In genomic region chr7:151731022-151731441, GRCh38 we compare ENCODE assay signal across 27 cellular contexts.
DNase-seq lines count a peak whose midpoint lies in the region; ATAC-seq and TF ChIP-seq lines count a peak whose summit lies in the region.
"Had no signal": no experiment of that assay in that cellular context is flagged by ENCODE, and none has a peak within 500 bp of the region (broad histone marks: within the 10 kb centered on the region; RNA-seq: fewer than 3 reads in every experiment).

No MANE protein-coding gene starts in this region.

- CTCF ChIA-PET in T-cell (lab: Charles Lee) = no interaction called here

- peaks cover 7% of the 10 kb centered on the region for H3K27me3 ChIP-seq in neural progenitor cell
- H3K27me3 ChIP-seq: brain microvascular endothelial cell, upper lobe of right lung had no signal

- H3K4me1 ChIP-seq in neural progenitor cell = peaks cover 22% of the 10 kb centered on the region

- POLR2A ChIA-PET in T-cell (lab: Charles Lee) = no interaction called here

- peak overlapping the region; percentile 26 for H3K27ac ChIP-seq in neural progenitor cell
- H3K27ac ChIP-seq: brain microvascular endothelial cell, HL-60, RWPE1, upper lobe of right lung had no signal

- H2AFZ ChIP-seq in neural progenitor cell (replicated peaks) = no peak overlapping the region
- H2AFZ ChIP-seq: GM23338 had no signal

- H3K9me3 Mint-ChIP-seq in CD14-positive monocyte (no peaks in the 10 kb centered on the region), brain (no peaks in the 10 kb centered on the region), neural progenitor cell (no peaks in the 10 kb centered on the region), T-cell (no peaks in the 10 kb centered on the region)
- H3K9me3 Mint-ChIP-seq: GM23338; stimulated activated memory B cell treated with anti-CD40 and anti-IgM and Interleukin-4, amounts not matched to agents 10 μg/mL and 1 μg/mL and 100 μg/mL, for 72 hours; T-helper 2 cell treated with Interferon-gamma antibody and Interleukin-4, amounts not matched to agents 5 μg/mL and 100 μg/mL, for 36 hours had no signal

- DNase-seq in CD14-positive monocyte (ENCODE audit: low spot score) = no peak
- DNase-seq in NCI-H524 treated with DMSO at 0.1 percent for 48 hours (lab: John Stamatoyannopoulos, UW) = peak; percentile 52
- peak; percentile 73 for DNase-seq in neural progenitor cell (ENCODE audit: low spot score)
- no peak for DNase-seq in T-cell
- no peak for DNase-seq in KBM-7
- no peak for DNase-seq in GM19240 (ENCODE audit: insufficient read length, low spot score)
- DNase-seq: activated CD4-positive, alpha-beta T cell treated with anti-CD3 and anti-CD28 coated beads for 4 hours; activated CD8-positive, alpha-beta memory T cell treated with anti-CD3 and anti-CD28 coated beads for 24 hours; activated gamma-delta T cell; brain microvascular endothelial cell; CD4-positive, CD25-positive, alpha-beta regulatory T cell; DMS 273 treated with DMSO at 0.1 percent for 48 hours; Karpas-422; mammary epithelial cell; NCI-H1436; NCI-H510A treated with DMSO at 0.1 percent for 48 hours; stimulated activated CD4-positive, alpha-beta T cell treated with anti-CD3 and anti-CD28 coated beads, Interleukin-4, amount 100 ng/mL, for 24 hours; substantia nigra; upper lobe of right lung had no signal

- intact Hi-C loops in CD14-positive monocyte (cut with micrococcal nuclease) = no loop called here

- H3K36me3 Mint-ChIP-seq in CD14-positive monocyte (peaks cover 26 to 36% of the 10 kb centered on the region in 2 donors), brain (no peaks in the 10 kb centered on the region), neural progenitor cell (no peaks in the 10 kb centered on the region), T-cell (peaks cover 8% of the 10 kb centered on the region)
- H3K36me3 Mint-ChIP-seq: stimulated activated memory B cell treated with anti-CD40 and anti-IgM and Interleukin-4, amounts not matched to agents 10 μg/mL and 1 μg/mL and 100 μg/mL, for 72 hours had no signal

- no peaks in the 10 kb centered on the region for H4K20me1 ChIP-seq in neural progenitor cell (ENCODE audit: low read depth)

- peaks cover 24% of the 10 kb centered on the region for H3K4me1 Mint-ChIP-seq in CD14-positive monocyte
- H3K4me1 Mint-ChIP-seq in brain = peaks cover 81% of the 10 kb centered on the region
- H3K4me1 Mint-ChIP-seq in neural progenitor cell = peaks cover 40% of the 10 kb centered on the region
- H3K4me1 Mint-ChIP-seq in T-cell = peaks cover 5 to 17% (median 12%) of the 10 kb centered on the region in 3 donors

- no peak overlapping the region for H3K4me3 ChIP-seq in neural progenitor cell
- H3K4me3 ChIP-seq: GM23338, upper lobe of right lung had no signal

- in situ Hi-C loops in KBM-7 (cut with MboI; ENCODE audit: low pct_unique_long_range_greater_than_20kb, low sequenced_read_pairs) = no loop called here

- no peak overlapping the region for H3K9ac ChIP-seq in neural progenitor cell

- ATAC-seq in T-cell (replicated peaks in 1 of 4) (no peak), HG03565 (IDR thresholded peaks at IDR 0.05; ENCODE audit: unreplicated experiment) (no peak)
- ATAC-seq: GM23338; sciatic nerve; stimulated activated memory B cell treated with anti-CD40 and anti-IgM and Interleukin-4, amounts not matched to agents 10 μg/mL and 1 μg/mL and 100 μg/mL, for 72 hours; upper lobe of right lung had no signal

- no peaks in the 10 kb centered on the region for H3K9me3 ChIP-seq in neural progenitor cell (ENCODE audit: low read depth)
- H3K9me3 ChIP-seq: upper lobe of right lung had no signal

- TF ChIP-seq CTCF in CD14-positive monocyte (IDR thresholded peaks at IDR 0.05) (no peak), brain (conservative IDR thresholded peaks at IDR 0.05) (no peak), neural progenitor cell (IDR thresholded peaks at IDR 0.05) (no peak)

- H3K27me3 Mint-ChIP-seq in CD14-positive monocyte (ENCODE audit: low read depth in 3 of 3) (peaks cover 0 to 5% (median 2%) of the 10 kb centered on the region in 3 donors), brain (peaks cover 5% of the 10 kb centered on the region), neural progenitor cell (ENCODE audit: insufficient read depth, low read depth) (peaks cover 18% of the 10 kb centered on the region), T-cell (no peaks in the 10 kb centered on the region)
- H3K27me3 Mint-ChIP-seq: CD4-positive, CD25-positive, alpha-beta regulatory T cell; stimulated activated memory B cell treated with anti-CD40 and anti-IgM and Interleukin-4, amounts not matched to agents 10 μg/mL and 1 μg/mL and 100 μg/mL, for 72 hours had no signal

- no peaks in the 10 kb centered on the region for H3K79me2 ChIP-seq in neural progenitor cell (ENCODE audit: low read depth)

- H3K4me3 Mint-ChIP-seq in CD14-positive monocyte (no peak overlapping the region), brain (no peak overlapping the region), neural progenitor cell (no peak overlapping the region), T-cell (no peak overlapping the region)
- H3K4me3 Mint-ChIP-seq: CD4-positive, CD25-positive, alpha-beta regulatory T cell; GM23338; stimulated activated memory B cell treated with anti-CD40 and anti-IgM and Interleukin-4, amounts not matched to agents 10 μg/mL and 1 μg/mL and 100 μg/mL, for 72 hours; T-helper 2 cell treated with Interferon-gamma antibody and Interleukin-4, amounts not matched to agents 5 μg/mL and 100 μg/mL, for 36 hours had no signal

- H3K27ac Mint-ChIP-seq in CD14-positive monocyte = peak overlapping the region in 5 of 7 donors; percentile 3 to 69 (median 40)
- peak overlapping the region; percentile 14 to 87 (median 39) for H3K27ac Mint-ChIP-seq in brain
- H3K27ac Mint-ChIP-seq in neural progenitor cell = no peak overlapping the region
- no peak overlapping the region for H3K27ac Mint-ChIP-seq in T-cell
- H3K27ac Mint-ChIP-seq: GM23338; stimulated activated memory B cell treated with anti-CD40 and anti-IgM and Interleukin-4, amounts not matched to agents 10 μg/mL and 1 μg/mL and 100 μg/mL, for 72 hours; T-helper 2 cell treated with Interferon-gamma antibody and Interleukin-4, amounts not matched to agents 5 μg/mL and 100 μg/mL, for 36 hours had no signal

- H3F3A ChIP-seq in neural progenitor cell (ENCODE audit: low read depth) = peaks cover 12% of the 10 kb centered on the region

- H3K4me2 ChIP-seq in neural progenitor cell = peak overlapping the region; percentile 17
- H3K4me2 ChIP-seq: GM23338 had no signal

- no peaks in the 10 kb centered on the region for H3K36me3 ChIP-seq in neural progenitor cell
- H3K36me3 ChIP-seq: brain microvascular endothelial cell, upper lobe of right lung had no signal

Comparison
In these comparisons a context has a peak if more than half of its experiments do, and no peak if none do; other contexts are left out.
1. DNase-seq: peak in NCI-H524 treated with DMSO at 0.1 percent for 48 hours (single experiment) and neural progenitor cell (single experiment); none in CD14-positive monocyte (single experiment), T-cell (0 of 34), KBM-7 (single experiment) and GM19240 (single experiment).
2. H3K27ac Mint-ChIP-seq: peak in CD14-positive monocyte (5 of 7) and brain (5 of 5); none in neural progenitor cell (single experiment) and T-cell (0 of 2).